ENCODE assay signal across 2 cellular contexts in genomic region chr19:35673121-35673804, GRCh38.
TF ChIP-seq lines count a peak whose summit lies in the region.

No MANE protein-coding gene starts in this region.

TF ChIP-seq in A549, 52 proteins besides CTCF, POLR2A, EP300 and RAD21:
- TF ChIP-seq RARB (CRISPR knock-in tag; IDR thresholded peaks at IDR 0.05) (no peak), CHD4 (IDR thresholded peaks at IDR 0.05; ENCODE audit: borderline replicate concordance) (0 out of 2 replicates have a peak, but pooled peaks have one; percentile 18), POLR2AphosphoS2 (conservative IDR thresholded peaks at IDR 0.05; ENCODE audit: low read length) (no peak), PHF8 (IDR thresholded peaks at IDR 0.05; ENCODE audit: borderline replicate concordance, low read depth) (no peak; the same call in 1 of the 2 replicates), MYC (IDR thresholded peaks at IDR 0.05; ENCODE audit: borderline replicate concordance, low read length) (0 out of 2 replicates have a peak, but pooled peaks have one; percentile 34)
- TF ChIP-seq, protein P1, sequence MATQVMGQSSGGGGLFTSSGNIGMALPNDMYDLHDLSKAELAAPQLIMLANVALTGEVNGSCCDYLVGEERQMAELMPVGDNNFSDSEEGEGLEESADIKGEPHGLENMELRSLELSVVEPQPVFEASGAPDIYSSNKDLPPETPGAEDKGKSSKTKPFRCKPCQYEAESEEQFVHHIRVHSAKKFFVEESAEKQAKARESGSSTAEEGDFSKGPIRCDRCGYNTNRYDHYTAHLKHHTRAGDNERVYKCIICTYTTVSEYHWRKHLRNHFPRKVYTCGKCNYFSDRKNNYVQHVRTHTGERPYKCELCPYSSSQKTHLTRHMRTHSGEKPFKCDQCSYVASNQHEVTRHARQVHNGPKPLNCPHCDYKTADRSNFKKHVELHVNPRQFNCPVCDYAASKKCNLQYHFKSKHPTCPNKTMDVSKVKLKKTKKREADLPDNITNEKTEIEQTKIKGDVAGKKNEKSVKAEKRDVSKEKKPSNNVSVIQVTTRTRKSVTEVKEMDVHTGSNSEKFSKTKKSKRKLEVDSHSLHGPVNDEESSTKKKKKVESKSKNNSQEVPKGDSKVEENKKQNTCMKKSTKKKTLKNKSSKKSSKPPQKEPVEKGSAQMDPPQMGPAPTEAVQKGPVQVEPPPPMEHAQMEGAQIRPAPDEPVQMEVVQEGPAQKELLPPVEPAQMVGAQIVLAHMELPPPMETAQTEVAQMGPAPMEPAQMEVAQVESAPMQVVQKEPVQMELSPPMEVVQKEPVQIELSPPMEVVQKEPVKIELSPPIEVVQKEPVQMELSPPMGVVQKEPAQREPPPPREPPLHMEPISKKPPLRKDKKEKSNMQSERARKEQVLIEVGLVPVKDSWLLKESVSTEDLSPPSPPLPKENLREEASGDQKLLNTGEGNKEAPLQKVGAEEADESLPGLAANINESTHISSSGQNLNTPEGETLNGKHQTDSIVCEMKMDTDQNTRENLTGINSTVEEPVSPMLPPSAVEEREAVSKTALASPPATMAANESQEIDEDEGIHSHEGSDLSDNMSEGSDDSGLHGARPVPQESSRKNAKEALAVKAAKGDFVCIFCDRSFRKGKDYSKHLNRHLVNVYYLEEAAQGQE (IDR thresholded peaks at IDR 0.05), result no peak
- TF ChIP-seq, protein P2, sequence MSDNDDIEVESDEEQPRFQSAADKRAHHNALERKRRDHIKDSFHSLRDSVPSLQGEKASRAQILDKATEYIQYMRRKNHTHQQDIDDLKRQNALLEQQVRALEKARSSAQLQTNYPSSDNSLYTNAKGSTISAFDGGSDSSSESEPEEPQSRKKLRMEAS (IDR thresholded peaks at IDR 0.05), result peak; percentile 76

TF ChIP-seq in HCT116, 20 proteins besides CTCF, POLR2A, EP300 and RAD21:
- TF ChIP-seq EZH2phosphoT487 (IDR thresholded peaks at IDR 0.05; ENCODE audit: borderline replicate concordance), result no peak
- no peak for TF ChIP-seq SP1 (IDR thresholded peaks at IDR 0.05; ENCODE audit: low read depth)
- no peak for TF ChIP-seq SRF (IDR thresholded peaks at IDR 0.05; ENCODE audit: low read depth)
- no peak for TF ChIP-seq FOSL1 (IDR thresholded peaks at IDR 0.05; ENCODE audit: low read depth)
- no peak for TF ChIP-seq YY1 (IDR thresholded peaks at IDR 0.05; ENCODE audit: extremely low read depth, insufficient replicate concordance, low read depth, low read length)
- TF ChIP-seq ZFX (IDR thresholded peaks at IDR 0.05), result no peak
- TF ChIP-seq, protein P2 (IDR thresholded peaks at IDR 0.05), result peak; percentile 65; the same call in 1 of the 2 replicates
- TF ChIP-seq ZNF274 (IDR thresholded peaks at IDR 0.05; ENCODE audit: low read depth, low read length), result no peak
- no peak for TF ChIP-seq JUND (IDR thresholded peaks at IDR 0.05)
- TF ChIP-seq POLR2AphosphoS5 (IDR thresholded peaks at IDR 0.05; ENCODE audit: low read depth, low read length), result peak; percentile 69
- 0 out of 2 replicates have a peak, but pooled peaks have one; percentile 31 for TF ChIP-seq SIN3A (IDR thresholded peaks at IDR 0.05; ENCODE audit: low read depth)
TF ChIP-seq in HCT116: peak in this region for 3.
